ENCODE assay signal across 9 cellular contexts in the genomic region with DNA sequence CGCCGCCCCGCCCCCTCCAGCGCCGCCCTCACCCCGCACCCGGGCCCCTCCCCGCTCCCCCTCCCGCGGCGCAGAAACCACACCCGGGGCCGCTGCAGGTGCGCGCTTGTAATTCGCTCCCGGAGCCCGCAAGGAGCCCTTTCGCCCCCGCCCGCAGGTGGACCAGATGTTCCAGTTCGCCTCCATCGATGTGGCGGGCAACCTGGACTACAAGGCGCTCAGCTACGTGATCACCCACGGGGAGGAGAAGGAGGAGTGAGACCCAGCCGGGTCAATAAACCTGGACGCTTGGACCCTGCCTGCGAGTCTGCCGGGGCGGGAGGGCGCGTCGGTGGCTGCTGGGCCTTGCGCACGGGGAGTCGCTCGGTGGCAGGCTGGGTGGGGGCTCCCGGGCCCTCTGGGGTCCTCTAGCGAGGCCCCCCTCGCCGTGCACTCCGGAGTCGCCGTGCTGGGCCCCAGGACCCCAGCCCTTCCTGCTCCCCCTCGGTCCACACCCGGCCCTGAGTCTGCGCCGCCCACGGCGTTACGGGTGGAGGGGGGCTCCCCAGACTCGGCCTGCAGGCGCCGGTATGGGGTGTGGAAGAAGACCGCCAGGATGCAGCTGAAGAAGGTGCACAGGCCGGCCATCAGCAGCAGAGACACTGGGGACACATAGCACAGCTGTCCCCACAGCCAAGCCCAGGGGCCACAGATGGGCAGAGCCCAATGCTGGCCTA. TPM values are rescaled to one million over a fixed set of nuclear protein-coding genes. Genes with fewer than 3 reads are reported as not detected.
A peak's percentile ranks its signal among the peaks of the same experiment; 100 is the strongest.
DNase-seq lines count a peak whose midpoint lies in the region; ATAC-seq and TF ChIP-seq lines count a peak whose summit lies in the region.
"Had no signal": no experiment of that assay in that cellular context is flagged by ENCODE, and none has a peak within 500 bp of the region (broad histone marks: within the 10 kb centered on the region; RNA-seq: fewer than 3 reads in every experiment).

No MANE protein-coding gene starts in this region.

- H2AFZ ChIP-seq in mammary epithelial cell (ENCODE audit: low read depth, low read length): no peak overlapping the region

- 3% methylated on average over 5 of the region's 58 CpGs for WGBS in mammary epithelial cell (ENCODE audit: low coverage, missing lambda C conversion rate)
- 43 to 63% (median 51%) methylated on average over 35 to 58 of the region's 58 CpGs for WGBS in ovary, 3 donors
- 68% methylated on average over 46 of the region's 58 CpGs; no CpG with 5 or more reads in 1 of the 2 donors for WGBS in testis, 2 donors

- intact Hi-C loops in mammary epithelial cell (cut with micrococcal nuclease): no loop called here
- intact Hi-C loops in ovary (cut with DNase I): no loop called here
- intact Hi-C loops in testis (cut with DNase I; ENCODE audit: low total_unique reads): no loop called here

- TF ChIP-seq EP300 in ovary (IDR thresholded peaks at IDR 0.05): no peak

- ATAC-seq in GM21825 (IDR thresholded peaks at IDR 0.05; ENCODE audit: unreplicated experiment): no peak

- no TSS peak for BruUV-seq in mammary epithelial cell (replicated peaks; lab: Mats Ljungman, UMichigan)

- H3K36me3 ChIP-seq in mammary epithelial cell (ENCODE audit: insufficient read depth, low read length) (no peaks in the 10 kb centered on the region), ovary (no peaks in the 10 kb centered on the region), testis (ENCODE audit: low read depth, missing control alignments) (no peaks in the 10 kb centered on the region)

- in situ Hi-C loops in mammary epithelial cell (cut with MboI; ENCODE audit: low sequenced_read_pairs in 2 of 2): no loop called here

- peaks cover 30% of the 10 kb centered on the region for H3K4me1 ChIP-seq in mammary epithelial cell (ENCODE audit: insufficient read depth, low read length)
- H3K4me1 ChIP-seq in ovary (ENCODE audit: insufficient read depth): no peaks in the 10 kb centered on the region
- H3K4me1 ChIP-seq in testis: peaks cover 16% of the 10 kb centered on the region

- CTCF ChIA-PET in mammary epithelial cell (lab: Charles Lee; ENCODE audit: low non-redundant PET): no interaction called here

- peak overlapping the region; percentile 65 for H3K4me2 ChIP-seq in mammary epithelial cell (ENCODE audit: insufficient read depth, low read depth, low read length)

- H3K79me2 ChIP-seq in mammary epithelial cell (ENCODE audit: insufficient read depth, low read length): no peaks in the 10 kb centered on the region

- H3K27me3 ChIP-seq in mammary epithelial cell (ENCODE audit: insufficient read depth, low read length) (no peaks in the 10 kb centered on the region), ovary (no peaks in the 10 kb centered on the region), testis (no peaks in the 10 kb centered on the region)
- H3K27me3 ChIP-seq: heart right ventricle had no signal

- dilution Hi-C loops in mammary epithelial cell (cut with HindIII; ENCODE audit: low sequenced_read_pairs): no loop called here

- H3K9me3 ChIP-seq in mammary epithelial cell (replicated peaks; ENCODE audit: insufficient read depth, low read length) (no peaks in the 10 kb centered on the region), ovary (no peaks in the 10 kb centered on the region), testis (no peaks in the 10 kb centered on the region)
- H3K9me3 ChIP-seq: heart right ventricle had no signal

- H3K9ac ChIP-seq in mammary epithelial cell (ENCODE audit: insufficient read depth, low read length): no peak overlapping the region

- TF ChIP-seq POLR2A in ovary (IDR thresholded peaks at IDR 0.05) (no peak), testis (IDR thresholded peaks at IDR 0.05) (no peak)

- peak; percentile 75 for DNase-seq in NCI-H1436 (lab: John Stamatoyannopoulos, UW)
- DNase-seq in NCI-H1436 treated with DMSO at 0.1 percent for 48 hours (lab: John Stamatoyannopoulos, UW): no peak
- peak; percentile 93 for DNase-seq in NCI-H146 (lab: John Stamatoyannopoulos, UW)
- DNase-seq in mammary epithelial cell: no peak
- peak in 3 of 5 donors; percentile 39 to 42 (median 41) for DNase-seq in ovary
- no peak for DNase-seq in NCI-H2171 (lab: John Stamatoyannopoulos, UW)
- no peak for DNase-seq in testis

- H3K27ac ChIP-seq in mammary epithelial cell (ENCODE audit: insufficient read depth, low read depth, low read length): no peak overlapping the region
- H3K27ac ChIP-seq in ovary: no peak overlapping the region
- H3K27ac ChIP-seq in testis: no peak overlapping the region

- no peaks in the 10 kb centered on the region for H4K20me1 ChIP-seq in mammary epithelial cell (ENCODE audit: insufficient read depth, low read length)

- peak overlapping the region in 1 of 3 experiments; percentile 33 for H3K4me3 ChIP-seq in mammary epithelial cell (replicated peaks in 1 of 3; ENCODE audit: insufficient read depth in 1 of 3, low read depth in 2 of 3, low read length in 3 of 3)
- peak overlapping the region; percentile 15 for H3K4me3 ChIP-seq in ovary
- peak overlapping the region in 1 of 2 donors; percentile 43 for H3K4me3 ChIP-seq in testis

- TF ChIP-seq CTCF in mammary epithelial cell (conservative IDR thresholded peaks at IDR 0.05 in 1 of 2, IDR thresholded peaks at IDR 0.05 in 1 of 2; ENCODE audit: extremely low read depth in 1 of 2, insufficient read depth in 1 of 2, low read depth in 1 of 2, low read length in 2 of 2) (no peak), ovary (IDR thresholded peaks at IDR 0.05) (no peak), testis (IDR thresholded peaks at IDR 0.05) (no peak)

RNA-seq across cellular contexts. Expression of a gene that starts 7.1 kb away (rescaled TPM):
- total RNA-seq in mammary epithelial cell (under 1 TPM in 1 of 2 donors, not detected in 1; 0.83 TPM), ovary (1 to 10 TPM; 1.1 to 5.2 (median 2.5) TPM), testis (10 to 100 TPM in 1 of 2 donors, 1 to 10 TPM in 1; 7.3 to 10.1 TPM)
- polyA plus RNA-seq in mammary epithelial cell (not detected), ovary (1 to 10 TPM in 1 of 2 donors, under 1 TPM in 1; 0.43 to 1.8 TPM), testis (ENCODE audit: insufficient read depth, low read depth, low replicate concordance) (23.5 TPM)
- not detected for polyA minus RNA-seq in mammary epithelial cell

RNA-seq across cellular contexts. Expression of a gene that starts 7.6 kb away (rescaled TPM):
- total RNA-seq in mammary epithelial cell: 10 to 100 TPM; 11.2 to 31.9 TPM
- polyA plus RNA-seq in mammary epithelial cell: 10.7 TPM
- polyA minus RNA-seq in mammary epithelial cell: not detected
- 10 to 100 TPM in 4 of 7 donors, 1 to 10 TPM in 3; 4.0 to 18.3 (median 10.0) TPM for total RNA-seq in ovary
- 1 to 10 TPM; 6.4 to 6.5 TPM for polyA plus RNA-seq in ovary
- 10 to 100 TPM; 34.2 to 45.0 TPM for total RNA-seq in testis
- 33.9 TPM for polyA plus RNA-seq in testis (ENCODE audit: insufficient read depth, low read depth, low replicate concordance)

RNA-seq across cellular contexts. Expression of a gene that starts 7.8 kb away (rescaled TPM):
- total RNA-seq in mammary epithelial cell (100 to 1,000 TPM in 1 of 2 donors, 10 to 100 TPM in 1; 38.7 to 284 TPM), ovary (100 to 1,000 TPM; 180 to 267 (median 189) TPM), testis (100 to 1,000 TPM; 123 to 139 TPM)
- polyA plus RNA-seq in mammary epithelial cell (486 TPM), ovary (100 to 1,000 TPM; 207 to 359 TPM), testis (ENCODE audit: insufficient read depth, low read depth, low replicate concordance) (299 TPM)
- polyA minus RNA-seq in mammary epithelial cell: 109 TPM

RNA-seq across cellular contexts. Expression of a gene that starts 23.7 kb away (rescaled TPM):
- total RNA-seq in mammary epithelial cell (10 to 100 TPM; 35.0 to 38.2 TPM), ovary (10 to 100 TPM; 33.2 to 51.2 (median 45.3) TPM), testis (10 to 100 TPM; 84.2 to 84.8 TPM)
- polyA plus RNA-seq in mammary epithelial cell (34.2 TPM), ovary (10 to 100 TPM; 21.7 to 45.4 TPM), testis (ENCODE audit: insufficient read depth, low read depth, low replicate concordance) (37.3 TPM)
- polyA minus RNA-seq in mammary epithelial cell: 77.3 TPM

RNA-seq across cellular contexts. Expression of a gene that starts 56.5 kb away (rescaled TPM):
- total RNA-seq in mammary epithelial cell (1 to 10 TPM in 1 of 2 donors, not detected in 1; 3.2 TPM), ovary (1 to 10 TPM; 1.4 to 7.5 (median 5.3) TPM), testis (10 to 100 TPM in 1 of 2 donors, 1 to 10 TPM in 1; 5.9 to 11.4 TPM)
- polyA plus RNA-seq in mammary epithelial cell (not detected), ovary (1 to 10 TPM; 2.2 to 2.3 TPM), testis (ENCODE audit: insufficient read depth, low read depth, low replicate concordance) (5.9 TPM)
- polyA minus RNA-seq in mammary epithelial cell: not detected

Comparison
In these comparisons a context has a peak if more than half of its experiments do, and no peak if none do; other contexts are left out.
1. DNase-seq: peak in NCI-H1436 (single experiment), NCI-H146 (single experiment) and ovary (3 of 5); none in NCI-H1436 treated with DMSO at 0.1 percent for 48 hours (single experiment), mammary epithelial cell (single experiment), NCI-H2171 (single experiment) and testis (single experiment).